Comparison of ENCODE assay signal across 1 cellular context in the genomic region with DNA sequence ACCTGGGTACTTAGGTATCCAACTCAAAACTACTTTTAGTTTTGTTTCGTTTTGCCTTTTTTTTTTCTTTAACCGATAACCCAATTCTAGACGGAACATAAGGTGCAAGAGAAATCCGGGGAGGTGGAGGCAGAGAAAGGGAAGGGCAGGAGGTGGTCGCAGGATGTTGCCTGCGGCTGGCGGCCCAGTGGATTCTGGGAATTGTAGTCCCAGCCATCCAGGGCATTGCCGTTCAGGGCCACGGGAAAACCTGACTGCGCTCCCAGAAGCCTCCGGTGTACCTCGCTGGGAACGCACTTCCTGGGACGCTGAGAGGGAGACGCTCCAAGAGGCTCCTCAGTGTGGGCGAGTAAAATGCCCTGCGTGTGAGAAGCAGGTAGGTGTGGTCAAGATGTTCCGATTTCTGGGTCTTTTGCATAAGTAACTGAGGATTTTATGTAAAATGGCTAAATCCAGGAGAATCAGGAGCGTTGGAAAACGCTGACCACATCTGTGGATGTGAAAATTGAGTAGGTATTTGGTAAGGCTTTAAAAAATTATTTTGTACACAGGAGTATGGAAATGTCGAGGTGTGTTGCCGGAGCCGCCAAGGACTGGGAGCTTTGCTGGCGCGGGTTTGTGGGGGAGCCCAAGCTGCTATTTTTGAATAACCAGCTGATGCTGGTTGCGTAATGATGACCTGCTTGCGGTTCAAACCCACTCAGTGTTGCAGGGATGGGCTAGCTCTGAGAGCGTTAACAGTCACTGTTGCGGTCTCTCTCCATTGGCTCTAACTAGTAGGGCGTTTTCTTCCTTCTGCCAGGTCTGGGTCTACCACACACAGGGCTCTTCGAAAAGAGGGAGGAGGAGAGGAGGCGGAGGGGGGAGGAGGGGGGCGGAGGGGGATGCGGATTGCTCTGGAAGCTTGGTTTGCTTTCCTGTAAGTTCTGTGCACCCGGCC.
TF ChIP-seq lines count a peak whose summit lies in the region.

A gene (plus strand): TSS at position 288 of the 940 bp plus-strand sequence. CDS start 9,216 bp downstream, outside the sequence.

TF ChIP-seq in HEK293, 187 proteins besides CTCF, POLR2A, EP300 and RAD21 (continued from another document and continues in another):
- TF ChIP-seq ZSCAN16 (tag by site-specific recombination; IDR thresholded peaks at IDR 0.05) (no peak), ZNF302 (tag by site-specific recombination; IDR thresholded peaks at IDR 0.05; ENCODE audit: low read depth) (no peak), EGR2 (tag by site-specific recombination; IDR thresholded peaks at IDR 0.05; ENCODE audit: low read depth) (no peak; the same call in 1 of the 2 replicates), ZNF24 (tag by site-specific recombination; IDR thresholded peaks at IDR 0.05) (no peak), FEZF1 (tag by site-specific recombination; IDR thresholded peaks at IDR 0.05) (no peak), MYNN (tag by site-specific recombination; IDR thresholded peaks at IDR 0.05; ENCODE audit: borderline replicate concordance) (no peak), ZNF548 (tag by site-specific recombination; IDR thresholded peaks at IDR 0.05) (no peak), ZIC2 (tag by site-specific recombination; IDR thresholded peaks at IDR 0.05) (no peak), ZNF629 (tag by site-specific recombination; IDR thresholded peaks at IDR 0.05) (peak; percentile 82), ZNF221 (tag by site-specific recombination; IDR thresholded peaks at IDR 0.05; ENCODE audit: borderline replicate concordance) (no peak), ZNF133 (tag by site-specific recombination; IDR thresholded peaks at IDR 0.05) (no peak), BCL11B (tag by site-specific recombination; IDR thresholded peaks at IDR 0.05; ENCODE audit: low read depth) (no peak), ZNF654 (tag by site-specific recombination; IDR thresholded peaks at IDR 0.05; ENCODE audit: low read depth) (no peak), ZNF561 (tag by site-specific recombination; IDR thresholded peaks at IDR 0.05; ENCODE audit: borderline replicate concordance) (no peak), ZNF394 (tag by site-specific recombination; IDR thresholded peaks at IDR 0.05; ENCODE audit: borderline replicate concordance) (peak; percentile 67; the same call in 1 of the 2 replicates), ZNF239 (tag by site-specific recombination; IDR thresholded peaks at IDR 0.05) (no peak), ZNF473 (tag by site-specific recombination; IDR thresholded peaks at IDR 0.05) (no peak), ZNF184 (tag by site-specific recombination; IDR thresholded peaks at IDR 0.05) (no peak), ZBTB7A (tag by site-specific recombination; IDR thresholded peaks at IDR 0.05; ENCODE audit: low read depth) (no peak), ZNF37A (tag by site-specific recombination; IDR thresholded peaks at IDR 0.05) (no peak), ZNF48 (tag by site-specific recombination; IDR thresholded peaks at IDR 0.05) (no peak), GLIS1 (tag by site-specific recombination; IDR thresholded peaks at IDR 0.05) (no peak; the same call in none of the 2 replicates), ZBTB17 (tag by site-specific recombination; IDR thresholded peaks at IDR 0.05) (peak; percentile 71), GLI2 (tag by site-specific recombination; IDR thresholded peaks at IDR 0.05; ENCODE audit: borderline replicate concordance, low read depth) (no peak), IKZF3 (tag by site-specific recombination; IDR thresholded peaks at IDR 0.05) (peak; percentile 98), ZNF211 (tag by site-specific recombination; IDR thresholded peaks at IDR 0.05; ENCODE audit: low read depth) (no peak), SCRT2 (tag by site-specific recombination; IDR thresholded peaks at IDR 0.05) (no peak), REPIN1 (tag by site-specific recombination; IDR thresholded peaks at IDR 0.05; ENCODE audit: low read depth) (no peak), ZNF169 (tag by site-specific recombination; IDR thresholded peaks at IDR 0.05) (no peak), ZNF837 (tag by site-specific recombination; IDR thresholded peaks at IDR 0.05) (no peak), SP7 (tag by site-specific recombination; IDR thresholded peaks at IDR 0.05) (peak; percentile 31; the same call in 1 of the 2 replicates), ZNF214 (tag by site-specific recombination; IDR thresholded peaks at IDR 0.05; ENCODE audit: borderline replicate concordance) (no peak), HOXA7 (CRISPR knock-in tag; IDR thresholded peaks at IDR 0.05; ENCODE audit: borderline replicate concordance) (no peak), RBAK (tag by site-specific recombination; IDR thresholded peaks at IDR 0.05) (no peak), KLF9 (tag by site-specific recombination; IDR thresholded peaks at IDR 0.05; ENCODE audit: low read depth) (peak; percentile 61; the same call in 1 of the 2 replicates)
- TF ChIP-seq, protein P1, sequence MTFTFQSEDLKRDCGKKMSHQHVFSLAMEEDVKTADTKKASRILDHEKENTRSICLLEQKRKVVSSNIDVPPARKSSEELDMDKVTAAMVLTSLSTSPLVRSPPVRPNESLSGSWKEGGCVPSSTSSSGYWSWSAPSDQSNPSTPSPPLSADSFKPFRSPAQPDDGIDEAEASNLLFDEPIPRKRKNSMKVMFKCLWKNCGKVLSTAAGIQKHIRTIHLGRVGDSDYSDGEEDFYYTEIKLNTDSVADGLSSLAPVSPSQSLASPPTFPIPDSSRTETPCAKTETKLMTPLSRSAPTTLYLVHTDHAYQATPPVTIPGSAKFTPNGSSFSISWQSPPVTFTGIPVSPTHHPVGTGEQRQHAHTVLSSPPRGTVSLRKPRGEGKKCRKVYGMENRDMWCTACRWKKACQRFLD (tag by site-specific recombination; IDR thresholded peaks at IDR 0.05), result no peak
- TF ChIP-seq, protein P2, sequence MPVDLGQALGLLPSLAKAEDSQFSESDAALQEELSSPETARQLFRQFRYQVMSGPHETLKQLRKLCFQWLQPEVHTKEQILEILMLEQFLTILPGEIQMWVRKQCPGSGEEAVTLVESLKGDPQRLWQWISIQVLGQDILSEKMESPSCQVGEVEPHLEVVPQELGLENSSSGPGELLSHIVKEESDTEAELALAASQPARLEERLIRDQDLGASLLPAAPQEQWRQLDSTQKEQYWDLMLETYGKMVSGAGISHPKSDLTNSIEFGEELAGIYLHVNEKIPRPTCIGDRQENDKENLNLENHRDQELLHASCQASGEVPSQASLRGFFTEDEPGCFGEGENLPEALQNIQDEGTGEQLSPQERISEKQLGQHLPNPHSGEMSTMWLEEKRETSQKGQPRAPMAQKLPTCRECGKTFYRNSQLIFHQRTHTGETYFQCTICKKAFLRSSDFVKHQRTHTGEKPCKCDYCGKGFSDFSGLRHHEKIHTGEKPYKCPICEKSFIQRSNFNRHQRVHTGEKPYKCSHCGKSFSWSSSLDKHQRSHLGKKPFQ (tag by site-specific recombination; IDR thresholded peaks at IDR 0.05), result no peak
- TF ChIP-seq, protein P3, sequence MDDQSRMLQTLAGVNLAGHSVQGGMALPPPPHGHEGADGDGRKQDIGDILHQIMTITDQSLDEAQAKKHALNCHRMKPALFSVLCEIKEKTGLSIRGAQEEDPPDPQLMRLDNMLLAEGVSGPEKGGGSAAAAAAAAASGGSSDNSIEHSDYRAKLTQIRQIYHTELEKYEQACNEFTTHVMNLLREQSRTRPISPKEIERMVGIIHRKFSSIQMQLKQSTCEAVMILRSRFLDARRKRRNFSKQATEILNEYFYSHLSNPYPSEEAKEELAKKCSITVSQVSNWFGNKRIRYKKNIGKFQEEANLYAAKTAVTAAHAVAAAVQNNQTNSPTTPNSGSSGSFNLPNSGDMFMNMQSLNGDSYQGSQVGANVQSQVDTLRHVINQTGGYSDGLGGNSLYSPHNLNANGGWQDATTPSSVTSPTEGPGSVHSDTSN (CRISPR knock-in tag; IDR thresholded peaks at IDR 0.05), result no peak
- TF ChIP-seq, protein P4, sequence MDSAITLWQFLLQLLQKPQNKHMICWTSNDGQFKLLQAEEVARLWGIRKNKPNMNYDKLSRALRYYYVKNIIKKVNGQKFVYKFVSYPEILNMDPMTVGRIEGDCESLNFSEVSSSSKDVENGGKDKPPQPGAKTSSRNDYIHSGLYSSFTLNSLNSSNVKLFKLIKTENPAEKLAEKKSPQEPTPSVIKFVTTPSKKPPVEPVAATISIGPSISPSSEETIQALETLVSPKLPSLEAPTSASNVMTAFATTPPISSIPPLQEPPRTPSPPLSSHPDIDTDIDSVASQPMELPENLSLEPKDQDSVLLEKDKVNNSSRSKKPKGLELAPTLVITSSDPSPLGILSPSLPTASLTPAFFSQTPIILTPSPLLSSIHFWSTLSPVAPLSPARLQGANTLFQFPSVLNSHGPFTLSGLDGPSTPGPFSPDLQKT (IDR thresholded peaks at IDR 0.05; ENCODE audit: borderline replicate concordance, low read depth, low read length), result no peak
- TF ChIP-seq, protein P5, sequence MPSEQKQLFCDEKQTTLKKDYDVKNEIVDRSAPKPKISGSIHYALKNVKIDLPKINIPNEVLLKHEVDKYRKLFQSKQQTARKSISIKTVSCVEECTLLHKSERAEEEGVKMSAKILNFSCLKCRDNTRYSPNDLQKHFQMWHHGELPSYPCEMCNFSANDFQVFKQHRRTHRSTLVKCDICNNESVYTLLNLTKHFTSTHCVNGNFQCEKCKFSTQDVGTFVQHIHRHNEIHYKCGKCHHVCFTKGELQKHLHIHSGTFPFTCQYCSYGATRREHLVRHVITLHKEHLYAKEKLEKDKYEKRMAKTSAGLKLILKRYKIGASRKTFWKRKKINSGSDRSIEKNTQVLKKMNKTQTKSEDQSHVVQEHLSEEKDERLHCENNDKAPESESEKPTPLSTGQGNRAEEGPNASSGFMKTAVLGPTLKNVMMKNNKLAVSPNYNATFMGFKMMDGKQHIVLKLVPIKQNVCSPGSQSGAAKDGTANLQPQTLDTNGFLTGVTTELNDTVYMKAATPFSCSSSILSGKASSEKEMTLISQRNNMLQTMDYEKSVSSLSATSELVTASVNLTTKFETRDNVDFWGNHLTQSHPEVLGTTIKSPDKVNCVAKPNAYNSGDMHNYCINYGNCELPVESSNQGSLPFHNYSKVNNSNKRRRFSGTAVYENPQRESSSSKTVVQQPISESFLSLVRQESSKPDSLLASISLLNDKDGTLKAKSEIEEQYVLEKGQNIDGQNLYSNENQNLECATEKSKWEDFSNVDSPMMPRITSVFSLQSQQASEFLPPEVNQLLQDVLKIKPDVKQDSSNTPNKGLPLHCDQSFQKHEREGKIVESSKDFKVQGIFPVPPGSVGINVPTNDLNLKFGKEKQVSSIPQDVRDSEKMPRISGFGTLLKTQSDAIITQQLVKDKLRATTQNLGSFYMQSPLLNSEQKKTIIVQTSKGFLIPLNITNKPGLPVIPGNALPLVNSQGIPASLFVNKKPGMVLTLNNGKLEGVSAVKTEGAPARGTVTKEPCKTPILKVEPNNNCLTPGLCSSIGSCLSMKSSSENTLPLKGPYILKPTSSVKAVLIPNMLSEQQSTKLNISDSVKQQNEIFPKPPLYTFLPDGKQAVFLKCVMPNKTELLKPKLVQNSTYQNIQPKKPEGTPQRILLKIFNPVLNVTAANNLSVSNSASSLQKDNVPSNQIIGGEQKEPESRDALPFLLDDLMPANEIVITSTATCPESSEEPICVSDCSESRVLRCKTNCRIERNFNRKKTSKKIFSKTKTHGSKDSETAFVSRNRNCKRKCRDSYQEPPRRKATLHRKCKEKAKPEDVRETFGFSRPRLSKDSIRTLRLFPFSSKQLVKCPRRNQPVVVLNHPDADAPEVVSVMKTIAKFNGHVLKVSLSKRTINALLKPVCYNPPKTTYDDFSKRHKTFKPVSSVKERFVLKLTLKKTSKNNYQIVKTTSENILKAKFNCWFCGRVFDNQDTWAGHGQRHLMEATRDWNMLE (tag by site-specific recombination; conservative IDR thresholded peaks at IDR 0.05; ENCODE audit: low read depth), result peak; percentile 74
- TF ChIP-seq, protein P6, sequence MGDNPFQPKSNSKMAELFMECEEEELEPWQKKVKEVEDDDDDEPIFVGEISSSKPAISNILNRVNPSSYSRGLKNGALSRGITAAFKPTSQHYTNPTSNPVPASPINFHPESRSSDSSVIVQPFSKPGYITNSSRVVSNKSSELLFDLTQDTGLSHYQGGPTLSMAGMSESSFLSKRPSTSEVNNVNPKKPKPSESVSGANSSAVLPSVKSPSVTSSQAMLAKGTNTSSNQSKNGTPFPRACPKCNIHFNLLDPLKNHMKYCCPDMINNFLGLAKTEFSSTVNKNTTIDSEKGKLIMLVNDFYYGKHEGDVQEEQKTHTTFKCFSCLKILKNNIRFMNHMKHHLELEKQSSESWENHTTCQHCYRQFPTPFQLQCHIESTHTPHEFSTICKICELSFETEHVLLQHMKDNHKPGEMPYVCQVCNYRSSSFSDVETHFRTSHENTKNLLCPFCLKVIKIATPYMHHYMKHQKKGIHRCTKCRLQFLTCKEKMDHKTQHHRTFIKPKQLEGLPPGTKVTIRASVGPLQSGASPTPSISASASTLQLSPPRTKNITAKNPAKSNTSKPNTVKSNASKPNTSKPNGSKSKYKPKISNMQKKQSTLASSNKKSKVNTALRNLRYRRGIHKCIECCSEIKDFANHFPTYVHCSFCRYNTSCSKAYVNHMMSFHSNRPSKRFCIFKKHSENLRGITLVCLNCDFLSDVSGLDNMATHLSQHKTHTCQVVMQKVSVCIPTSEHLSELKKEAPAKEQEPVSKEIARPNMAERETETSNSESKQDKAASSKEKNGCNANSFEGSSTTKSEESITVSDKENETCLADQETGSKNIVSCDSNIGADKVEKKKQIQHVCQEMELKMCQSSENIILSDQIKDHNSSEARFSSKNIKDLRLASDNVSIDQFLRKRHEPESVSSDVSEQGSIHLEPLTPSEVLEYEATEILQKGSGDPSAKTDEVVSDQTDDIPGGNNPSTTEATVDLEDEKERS (tag by site-specific recombination; IDR thresholded peaks at IDR 0.05), result no peak
- TF ChIP-seq, protein P7, sequence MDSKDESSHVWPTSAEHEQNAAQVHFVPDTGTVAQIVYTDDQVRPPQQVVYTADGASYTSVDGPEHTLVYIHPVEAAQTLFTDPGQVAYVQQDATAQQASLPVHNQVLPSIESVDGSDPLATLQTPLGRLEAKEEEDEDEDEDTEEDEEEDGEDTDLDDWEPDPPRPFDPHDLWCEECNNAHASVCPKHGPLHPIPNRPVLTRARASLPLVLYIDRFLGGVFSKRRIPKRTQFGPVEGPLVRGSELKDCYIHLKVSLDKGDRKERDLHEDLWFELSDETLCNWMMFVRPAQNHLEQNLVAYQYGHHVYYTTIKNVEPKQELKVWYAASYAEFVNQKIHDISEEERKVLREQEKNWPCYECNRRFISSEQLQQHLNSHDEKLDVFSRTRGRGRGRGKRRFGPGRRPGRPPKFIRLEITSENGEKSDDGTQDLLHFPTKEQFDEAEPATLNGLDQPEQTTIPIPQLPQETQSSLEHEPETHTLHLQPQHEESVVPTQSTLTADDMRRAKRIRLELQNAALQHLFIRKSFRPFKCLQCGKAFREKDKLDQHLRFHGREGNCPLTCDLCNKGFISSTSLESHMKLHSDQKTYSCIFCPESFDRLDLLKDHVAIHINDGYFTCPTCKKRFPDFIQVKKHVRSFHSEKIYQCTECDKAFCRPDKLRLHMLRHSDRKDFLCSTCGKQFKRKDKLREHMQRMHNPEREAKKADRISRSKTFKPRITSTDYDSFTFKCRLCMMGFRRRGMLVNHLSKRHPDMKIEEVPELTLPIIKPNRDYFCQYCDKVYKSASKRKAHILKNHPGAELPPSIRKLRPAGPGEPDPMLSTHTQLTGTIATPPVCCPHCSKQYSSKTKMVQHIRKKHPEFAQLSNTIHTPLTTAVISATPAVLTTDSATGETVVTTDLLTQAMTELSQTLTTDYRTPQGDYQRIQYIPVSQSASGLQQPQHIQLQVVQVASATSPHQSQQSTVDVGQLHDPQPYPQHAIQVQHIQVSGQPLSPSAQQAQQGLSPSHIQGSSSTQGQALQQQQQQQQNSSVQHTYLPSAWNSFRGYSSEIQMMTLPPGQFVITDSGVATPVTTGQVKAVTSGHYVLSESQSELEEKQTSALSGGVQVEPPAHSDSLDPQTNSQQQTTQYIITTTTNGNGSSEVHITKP (tag by site-specific recombination; IDR thresholded peaks at IDR 0.05), result peak; percentile 76
- TF ChIP-seq, protein P8, sequence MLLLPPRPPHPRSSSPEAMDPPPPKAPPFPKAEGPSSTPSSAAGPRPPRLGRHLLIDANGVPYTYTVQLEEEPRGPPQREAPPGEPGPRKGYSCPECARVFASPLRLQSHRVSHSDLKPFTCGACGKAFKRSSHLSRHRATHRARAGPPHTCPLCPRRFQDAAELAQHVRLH (tag by site-specific recombination; IDR thresholded peaks at IDR 0.05), result no peak
